21 cellular contexts compared by ENCODE assay signal in genomic region chr7:105185290-105186010, GRCh38.
DNase-seq lines count a peak whose midpoint lies in the region; ATAC-seq, FAIRE-seq and TF ChIP-seq lines count a peak whose summit lies in the region.
"Had no signal": no experiment of that assay in that cellular context is flagged by ENCODE, and none has a peak within 500 bp of the region (broad histone marks: within the 10 kb centered on the region; RNA-seq: fewer than 3 reads in every experiment).

No MANE protein-coding gene starts in this region.

- H4K20me1 ChIP-seq in smooth muscle cell (ENCODE audit: low read depth), result peaks cover 45% of the 10 kb centered on the region

- H3K4me3 ChIP-seq in bronchial epithelial cell (ENCODE audit: low read depth, low read length) (no peak overlapping the region), fibroblast of the aortic adventitia (ENCODE audit: low read depth, low read length) (no peak overlapping the region), smooth muscle cell (no peak overlapping the region)
- H3K4me3 ChIP-seq: MG63 had no signal

- no peak overlapping the region for H3K4me2 ChIP-seq in smooth muscle cell

- no peak for ATAC-seq in GM19023 (IDR thresholded peaks at IDR 0.05; ENCODE audit: unreplicated experiment)
- ATAC-seq: CD8-positive, alpha-beta T cell; PC-3 had no signal

- H3K4me1 ChIP-seq in smooth muscle cell (ENCODE audit: low read depth), result no peaks in the 10 kb centered on the region
- H3K4me1 ChIP-seq: Caco-2 had no signal

- POLR2A ChIA-PET in RWPE1 (lab: Yijun Ruan, JAX; ENCODE audit: low non-redundant PET), result no interaction called here

- H3K27me3 ChIP-seq in bronchial epithelial cell (ENCODE audit: control insufficient read depth, insufficient read depth, low read length) (no peaks in the 10 kb centered on the region), smooth muscle cell (ENCODE audit: low read depth) (no peaks in the 10 kb centered on the region)
- H3K27me3 ChIP-seq: MG63 had no signal

- no peak overlapping the region for H2AFZ ChIP-seq in smooth muscle cell (ENCODE audit: low read depth)

- CTCF ChIA-PET in RWPE1 (lab: Yijun Ruan, JAX), result interaction anchor here (0.7 kb wide), 1 partner anchor 8 kb away, joined by 4 read pairs; no protein-coding TSS in a partner anchor

- WGBS in smooth muscle cell (ENCODE audit: low lambda C conversion rate), result 94% methylated on average over 2 of the region's 2 CpGs

- H3F3A ChIP-seq in smooth muscle cell (ENCODE audit: low read depth), result no peaks in the 10 kb centered on the region

- H3K36me3 ChIP-seq in bronchial epithelial cell (ENCODE audit: control insufficient read depth, insufficient read depth, low read length), result no peaks in the 10 kb centered on the region
- no peaks in the 10 kb centered on the region for H3K36me3 ChIP-seq in smooth muscle cell (ENCODE audit: low read depth)
- H3K36me3 ChIP-seq: MG63 had no signal

- H3K27ac ChIP-seq in RWPE1 (no peak overlapping the region), smooth muscle cell (ENCODE audit: low read depth) (peak overlapping the region; percentile 53)
- H3K27ac ChIP-seq: C4-2B had no signal

- H3K79me2 ChIP-seq in smooth muscle cell (ENCODE audit: low read depth), result peaks cover 14% of the 10 kb centered on the region

- peak; percentile 89 for DNase-seq in RWPE1 (ENCODE audit: low spot score)
- peak; percentile 94 for DNase-seq in bronchial epithelial cell (ENCODE audit: low read depth)
- peak; percentile 30 for DNase-seq in fibroblast of the aortic adventitia (ENCODE audit: low read depth)
- DNase-seq in smooth muscle cell (lab: John Stamatoyannopoulos, UW; ENCODE audit: unreplicated experiment), result no peak
- no peak for DNase-seq in stimulated activated CD4-positive, alpha-beta T cell treated with anti-CD3 and anti-CD28 coated beads, Interleukin-4, amount 100 ng/mL, for 1 hour
- no peak for DNase-seq in foreskin melanocyte
- DNase-seq in amygdala (lab: John Stamatoyannopoulos, UW), result no peak
- DNase-seq: Caco-2; CD8-positive, alpha-beta T cell; H7; KBM-7; MG63; NCI-H2029 treated with DMSO at 0.1 percent for 48 hours; NCI-H446 treated with DMSO at 0.1 percent for 48 hours; NCI-H526; NCI-H82; NK-92 treated with Interleukin-12 subunit alpha and Interleukin-12 subunit beta, amount 100 ng/mL, for 24 hours; PC-3; SHP77 treated with DMSO at 0.1 percent for 48 hours had no signal

- no peak overlapping the region for H3K9ac ChIP-seq in smooth muscle cell (ENCODE audit: low read depth)

- no peak for FAIRE-seq in bronchial epithelial cell (lab: Jason Lieb, UNC)

- H3K9me3 ChIP-seq in smooth muscle cell (replicated peaks; ENCODE audit: low read depth), result no peaks in the 10 kb centered on the region
- H3K9me3 ChIP-seq: Caco-2, MG63 had no signal

- no peak for TF ChIP-seq CTCF in RWPE1 (conservative IDR thresholded peaks at IDR 0.05; ENCODE audit: low read depth)
- TF ChIP-seq CTCF in bronchial epithelial cell (IDR thresholded peaks at IDR 0.05; ENCODE audit: insufficient read depth, low read length, severe bottlenecking), result no peak
- TF ChIP-seq CTCF in fibroblast of the aortic adventitia (IDR thresholded peaks at IDR 0.05; ENCODE audit: insufficient read depth, low read length), result no peak
- no peak for TF ChIP-seq CTCF in smooth muscle cell (IDR thresholded peaks at IDR 0.05; ENCODE audit: borderline replicate concordance, insufficient read depth, poor library complexity, severe bottlenecking)

Comparison
In these comparisons a context has a peak if more than half of its experiments do, and no peak if none do; other contexts are left out.
1. DNase-seq: peak in RWPE1 (single experiment), bronchial epithelial cell (single experiment) and fibroblast of the aortic adventitia (single experiment); none in smooth muscle cell (single experiment), stimulated activated CD4-positive, alpha-beta T cell treated with anti-CD3 and anti-CD28 coated beads, Interleukin-4, amount 100 ng/mL, for 1 hour (single experiment), foreskin melanocyte (single experiment) and amygdala (0 of 56).